Comparison of ENCODE assay signal across 9 cellular contexts in the genomic region with DNA sequence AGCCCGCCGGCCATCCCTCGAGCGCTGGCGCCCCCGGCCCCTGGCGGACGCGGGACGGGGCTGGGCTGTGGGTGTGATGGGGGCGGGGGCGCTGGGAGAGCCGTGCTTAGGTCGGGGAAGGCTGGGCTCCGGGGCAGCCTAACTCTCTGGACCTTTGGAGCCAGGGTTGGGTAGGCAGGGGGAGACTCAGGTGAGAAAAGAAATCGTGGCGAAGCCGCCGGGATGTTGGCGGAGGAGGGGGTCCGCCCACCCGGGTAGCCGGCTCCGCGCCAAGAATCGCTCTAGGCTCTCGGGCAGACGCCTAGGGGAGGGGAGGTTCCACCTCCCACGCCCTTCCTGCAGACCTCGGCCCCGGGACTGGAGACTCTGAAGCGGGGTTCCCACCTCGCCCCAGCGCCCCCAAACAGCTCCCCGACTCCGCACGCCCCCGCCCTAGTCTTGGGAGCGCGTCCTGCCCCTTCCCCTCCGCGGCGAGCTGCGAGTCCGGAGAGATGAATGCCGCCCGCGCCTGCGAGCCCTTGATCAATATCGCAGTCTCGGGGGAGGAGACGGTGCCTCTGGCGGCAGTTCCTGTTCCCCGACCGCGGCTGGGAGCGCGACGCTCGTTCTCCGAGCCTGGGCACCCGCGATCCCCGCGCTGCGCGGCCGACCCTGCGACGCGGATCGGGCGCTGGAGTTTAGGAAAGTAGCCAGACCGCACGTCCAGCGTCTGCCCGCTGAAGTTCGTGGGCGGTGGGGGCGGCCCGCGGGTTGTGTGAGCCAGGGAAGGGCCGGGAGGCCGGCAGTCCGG. TPM values are rescaled to one million over a fixed set of nuclear protein-coding genes. Genes with fewer than 3 reads are reported as not detected.
A peak's percentile ranks its signal among the peaks of the same experiment; 100 is the strongest.
DNase-seq lines count a peak whose midpoint lies in the region; ATAC-seq and TF ChIP-seq lines count a peak whose summit lies in the region.
"Had no signal": no experiment of that assay in that cellular context is flagged by ENCODE, and none has a peak within 500 bp of the region (broad histone marks: within the 10 kb centered on the region; RNA-seq: fewer than 3 reads in every experiment).

No MANE protein-coding gene starts in this region.

- H3K27me3 ChIP-seq in Caco-2 (replicated peaks; ENCODE audit: control insufficient read depth, insufficient read depth, low read length) (peaks cover 3% of the 10 kb centered on the region), MG63 (peaks cover 73% of the 10 kb centered on the region)

- CTCF ChIA-PET in Caco-2 (lab: Charles Lee): interaction anchor here (0.6 to 1.0 kb wide), 3 partner anchors 16 to 145 kb away, joined by 3 to 5 read pairs (median 4); no protein-coding TSS in a partner anchor
- CTCF ChIA-PET in activated CD8-positive, alpha-beta T cell treated with anti-CD3 and anti-CD28 coated beads, Interleukin-2, amount 10 ng/mL, durations not matched to agents 7 days and 5 days (lab: Charles Lee): no interaction called here

- H3K4me3 ChIP-seq in Caco-2 (ENCODE audit: low read depth, low read length) (peak overlapping the region; percentile 36), MG63 (peak overlapping the region; percentile 29), epithelial cell of esophagus (ENCODE audit: low read length) (no peak overlapping the region), urinary bladder (ENCODE audit: low read depth, low read length) (peak overlapping the region; percentile 45)

- H3K9me3 ChIP-seq in Caco-2 (no peaks in the 10 kb centered on the region), MG63 (no peaks in the 10 kb centered on the region)

- intact Hi-C loops in Caco-2 (cut with micrococcal nuclease; ENCODE audit: unreplicated experiment): loop anchor here (10.0 kb wide), 1 partner anchor 140 kb away; no protein-coding TSS in a partner anchor

- H3K27ac ChIP-seq in urinary bladder (ENCODE audit: low read depth): no peak overlapping the region
- H3K27ac ChIP-seq: epithelial cell of prostate had no signal

- H3K9me3 Mint-ChIP-seq in Caco-2 (ENCODE audit: unreplicated experiment) (no peaks in the 10 kb centered on the region), nephron progenitor cell (no peaks in the 10 kb centered on the region)
- no peaks in the 10 kb centered on the region for H3K9me3 Mint-ChIP-seq in activated CD8-positive, alpha-beta T cell treated with anti-CD3 and anti-CD28 coated beads, Interleukin-2, amount 10 ng/mL, durations not matched to agents 7 days and 5 days (ENCODE audit: insufficient read depth)

- H3K4me1 ChIP-seq in Caco-2 (0 out of 2 replicates have a peak, but pooled peaks cover 3% of the 10 kb centered on the region), urinary bladder (ENCODE audit: insufficient read depth) (peaks cover 3% of the 10 kb centered on the region)

- H3K27ac Mint-ChIP-seq in Caco-2 (ENCODE audit: unreplicated experiment) (no peak overlapping the region), nephron progenitor cell (no peak overlapping the region)
- no peak overlapping the region for H3K27ac Mint-ChIP-seq in activated CD8-positive, alpha-beta T cell treated with anti-CD3 and anti-CD28 coated beads, Interleukin-2, amount 10 ng/mL, durations not matched to agents 7 days and 5 days

- no TSS peak for BruUV-seq in Caco-2 (replicated peaks; lab: Mats Ljungman, UMichigan)

- WGBS in urinary bladder: under 1% methylated on average over 85 of the region's 85 CpGs

- no peaks in the 10 kb centered on the region for H3K4me1 Mint-ChIP-seq in Caco-2 (ENCODE audit: low read depth, unreplicated experiment)
- H3K4me1 Mint-ChIP-seq in activated CD8-positive, alpha-beta T cell treated with anti-CD3 and anti-CD28 coated beads, Interleukin-2, amount 10 ng/mL, durations not matched to agents 7 days and 5 days (ENCODE audit: low read depth): peaks cover 4% of the 10 kb centered on the region
- peaks cover 11% of the 10 kb centered on the region for H3K4me1 Mint-ChIP-seq in nephron progenitor cell

- H3K36me3 Mint-ChIP-seq in Caco-2 (ENCODE audit: insufficient read depth, unreplicated experiment) (no peaks in the 10 kb centered on the region), nephron progenitor cell (ENCODE audit: low read depth) (no peaks in the 10 kb centered on the region)
- no peaks in the 10 kb centered on the region for H3K36me3 Mint-ChIP-seq in activated CD8-positive, alpha-beta T cell treated with anti-CD3 and anti-CD28 coated beads, Interleukin-2, amount 10 ng/mL, durations not matched to agents 7 days and 5 days (ENCODE audit: low read depth)

- peak; percentile 74 for ATAC-seq in activated CD8-positive, alpha-beta T cell treated with anti-CD3 and anti-CD28 coated beads, Interleukin-2, amount 10 ng/mL, durations not matched to agents 7 days and 5 days
- no peak for ATAC-seq in HG02938 (IDR thresholded peaks at IDR 0.05; ENCODE audit: unreplicated experiment)
- no peak for ATAC-seq in HG02870 (IDR thresholded peaks at IDR 0.05; ENCODE audit: unreplicated experiment)

- H3K27me3 Mint-ChIP-seq in Caco-2 (ENCODE audit: insufficient read depth, unreplicated experiment): peaks cover 27% of the 10 kb centered on the region
- H3K27me3 Mint-ChIP-seq in activated CD8-positive, alpha-beta T cell treated with anti-CD3 and anti-CD28 coated beads, Interleukin-2, amount 10 ng/mL, durations not matched to agents 7 days and 5 days (ENCODE audit: low read depth): peaks cover 76% of the 10 kb centered on the region
- H3K27me3 Mint-ChIP-seq in nephron progenitor cell (ENCODE audit: low read depth, poor library complexity): peaks cover 91% of the 10 kb centered on the region

- TF ChIP-seq CTCF in Caco-2 (IDR thresholded peaks at IDR 0.05; ENCODE audit: insufficient read depth in 1 of 2, low read depth in 1 of 2, low read length in 1 of 2, severe bottlenecking in 1 of 2, unreplicated experiment in 1 of 2) (no peak), epithelial cell of esophagus (IDR thresholded peaks at IDR 0.05; ENCODE audit: insufficient read depth, low read depth, low read length, missing control alignments) (no peak), nephron progenitor cell (IDR thresholded peaks at IDR 0.05) (no peak)

- peak in 1 of 2 experiments; percentile 47 for DNase-seq in Caco-2
- peak; percentile 30 for DNase-seq in MG63
- DNase-seq in activated CD8-positive, alpha-beta T cell treated with anti-CD3 and anti-CD28 coated beads, Interleukin-2, amount 10 ng/mL, durations not matched to agents 7 days and 5 days: peak; percentile 45
- DNase-seq in epithelial cell of esophagus (ENCODE audit: low read depth): peak; percentile 29
- DNase-seq in nephron progenitor cell: peak; percentile 69

- H3K36me3 ChIP-seq in Caco-2 (ENCODE audit: control insufficient read depth, insufficient read depth, low read length) (no peaks in the 10 kb centered on the region), MG63 (no peaks in the 10 kb centered on the region), urinary bladder (ENCODE audit: insufficient read depth) (no peaks in the 10 kb centered on the region)

- peak overlapping the region; percentile 72 for H3K4me3 Mint-ChIP-seq in Caco-2 (ENCODE audit: unreplicated experiment)
- peak overlapping the region; percentile 50 for H3K4me3 Mint-ChIP-seq in activated CD8-positive, alpha-beta T cell treated with anti-CD3 and anti-CD28 coated beads, Interleukin-2, amount 10 ng/mL, durations not matched to agents 7 days and 5 days
- peak overlapping the region; percentile 83 for H3K4me3 Mint-ChIP-seq in nephron progenitor cell

- POLR2A ChIA-PET in Caco-2 (lab: Charles Lee): no interaction called here
- POLR2A ChIA-PET in activated CD8-positive, alpha-beta T cell treated with anti-CD3 and anti-CD28 coated beads, Interleukin-2, amount 10 ng/mL, durations not matched to agents 7 days and 5 days (lab: Charles Lee): interaction anchor here (1.2 kb wide), 1 partner anchor 155 kb away, joined by 3 read pairs; no protein-coding TSS in a partner anchor

RNA-seq across cellular contexts. Expression of a gene that starts 0.7 kb away (rescaled TPM):
- total RNA-seq in Caco-2 (2022) (not detected in 2 replicates), urinary bladder (0.26 TPM)
- not detected in 2 replicates for total RNA-seq in MG63 (2014; rRNA removed; shearing (Covaris generic); ENCODE audit: low replicate concordance)
- not detected for total RNA-seq in activated CD8-positive, alpha-beta T cell treated with anti-CD3 and anti-CD28 coated beads, Interleukin-2, amount 10 ng/mL, durations not matched to agents 7 days and 5 days
- polyA plus RNA-seq in urinary bladder: 0.09 TPM

RNA-seq across cellular contexts. Expression of a gene that starts 59.9 kb away (rescaled TPM):
- total RNA-seq in Caco-2 (2022) (not detected in 2 replicates), urinary bladder (not detected)
- not detected in 2 replicates for total RNA-seq in MG63 (2014; rRNA removed; shearing (Covaris generic); ENCODE audit: low replicate concordance)
- total RNA-seq in activated CD8-positive, alpha-beta T cell treated with anti-CD3 and anti-CD28 coated beads, Interleukin-2, amount 10 ng/mL, durations not matched to agents 7 days and 5 days: not detected
- polyA plus RNA-seq in urinary bladder: not detected
